19 cellular contexts compared by ENCODE assay signal in genomic region chr18:12803069-12803936, GRCh38.
A peak's percentile ranks its signal among the peaks of the same experiment; 100 is the strongest.
DNase-seq lines count a peak whose midpoint lies in the region; ATAC-seq, FAIRE-seq and TF ChIP-seq lines count a peak whose summit lies in the region.
"Had no signal": no experiment of that assay in that cellular context is flagged by ENCODE, and none has a peak within 500 bp of the region (broad histone marks: within the 10 kb centered on the region; RNA-seq: fewer than 3 reads in every experiment).

No MANE protein-coding gene starts in this region.

- no peaks in the 10 kb centered on the region for H3K9me3 Mint-ChIP-seq in central memory CD8-positive, alpha-beta T cell
- H3K9me3 Mint-ChIP-seq: effector memory CD8-positive, alpha-beta T cell; IgD-negative memory B cell had no signal

- no peak overlapping the region for H3K4me3 Mint-ChIP-seq in central memory CD8-positive, alpha-beta T cell
- H3K4me3 Mint-ChIP-seq: effector memory CD8-positive, alpha-beta T cell had no signal

- no peaks in the 10 kb centered on the region for H3F3A ChIP-seq in GM23248 (ENCODE audit: insufficient read depth)

- H3K9me3 ChIP-seq in GM23248 (ENCODE audit: low read depth), result no peaks in the 10 kb centered on the region
- H3K9me3 ChIP-seq: neutrophil, sigmoid colon, uterus had no signal

- no peak overlapping the region for H3K4me2 ChIP-seq in GM23248 (ENCODE audit: unreplicated experiment)

- no peak overlapping the region for H2AFZ ChIP-seq in GM23248

- no peaks in the 10 kb centered on the region for H3K9me2 ChIP-seq in GM23248 (ENCODE audit: insufficient read depth)

- peaks cover 30% of the 10 kb centered on the region for H3K36me3 Mint-ChIP-seq in central memory CD8-positive, alpha-beta T cell (ENCODE audit: insufficient read depth)

- in situ Hi-C loops in GM23248 (cut with MboI), result no loop called here

- H3K27me3 Mint-ChIP-seq in central memory CD8-positive, alpha-beta T cell, result no peaks in the 10 kb centered on the region
- H3K27me3 Mint-ChIP-seq: effector memory CD8-positive, alpha-beta T cell; IgD-negative memory B cell had no signal

- DNase-seq in GM12892 (ENCODE audit: insufficient read length), result no peak
- peak; percentile 28 for DNase-seq in Jurkat, Clone E6-1 (ENCODE audit: low read depth, low spot score)
- no peak for DNase-seq in central memory CD8-positive, alpha-beta T cell (ENCODE audit: low spot score in 2 of 2)
- DNase-seq in amniotic stem cell (lab: John Stamatoyannopoulos, UW), result no peak
- no peak for DNase-seq in GM23248
- no peak for DNase-seq in stimulated activated naive CD4-positive, alpha-beta T cell (lab: John Stamatoyannopoulos, UW)
- DNase-seq in ecto neural progenitor cell (ENCODE audit: low spot score), result no peak
- DNase-seq: activated CD4-positive, alpha-beta T cell treated with anti-CD3 and anti-CD28 coated beads, Interleukin-2, amount 50 U/mL, for 4 hours; effector memory CD8-positive, alpha-beta T cell; foreskin fibroblast; NCI-H1694 treated with DMSO at 0.1 percent for 48 hours; SHP77; sigmoid colon; stimulated activated CD4-positive, alpha-beta T cell treated with anti-CD3 and anti-CD28 coated beads, Interleukin-4, amount 100 ng/mL, for 24 hours; uterus had no signal

- no peak overlapping the region for H3K9ac ChIP-seq in GM23248

- H3K27ac Mint-ChIP-seq in central memory CD8-positive, alpha-beta T cell (ENCODE audit: low read depth), result peak overlapping the region; percentile 20

- H4K20me1 ChIP-seq in GM23248 (ENCODE audit: insufficient read depth), result no peaks in the 10 kb centered on the region

- H3K4me3 ChIP-seq in Jurkat, Clone E6-1 (ENCODE audit: low read length), result no peak overlapping the region
- no peak overlapping the region for H3K4me3 ChIP-seq in GM23248
- H3K4me3 ChIP-seq: breast epithelium, sigmoid colon, uterus had no signal

- peak; percentile 53 for ATAC-seq in GM19455 (IDR thresholded peaks at IDR 0.05; ENCODE audit: unreplicated experiment)
- no peak for ATAC-seq in central memory CD8-positive, alpha-beta T cell (replicated peaks; ENCODE audit: extremely low read depth, poor library complexity, severe bottlenecking)
- ATAC-seq: effector memory CD8-positive, alpha-beta T cell had no signal

- H3K27me3 ChIP-seq in GM23248 (replicated peaks; ENCODE audit: insufficient read depth), result no peaks in the 10 kb centered on the region
- H3K27me3 ChIP-seq: breast epithelium, neutrophil, sigmoid colon, uterus had no signal

- WGBS in GM23248 (ENCODE audit: low coverage in 1 of 2, low lambda C conversion rate in 2 of 2, missing lambda C conversion rate in 2 of 2), 2 experiments, result 92 to 100% methylated on average over 1 of the region's 1 CpG

- no peaks in the 10 kb centered on the region for H3K4me1 ChIP-seq in GM23248 (ENCODE audit: insufficient read depth)
- H3K4me1 ChIP-seq: breast epithelium, sigmoid colon, uterus had no signal

- peaks cover 32% of the 10 kb centered on the region for H3K4me1 Mint-ChIP-seq in central memory CD8-positive, alpha-beta T cell

- H3K36me3 ChIP-seq in GM23248 (ENCODE audit: low read depth), result peaks cover 3% of the 10 kb centered on the region; the same call in 1 of the 2 replicates
- H3K36me3 ChIP-seq: breast epithelium, uterus had no signal

- peaks cover 27% of the 10 kb centered on the region; the same call in 1 of the 2 replicates for H3K79me2 ChIP-seq in GM23248 (ENCODE audit: insufficient read depth)

- no peak overlapping the region for H3K27ac ChIP-seq in GM23248
- H3K27ac ChIP-seq: breast epithelium, neutrophil, sigmoid colon, uterus had no signal

- peak; percentile 71 for FAIRE-seq in GM12892 (lab: Jason Lieb, UNC)

- no peak for TF ChIP-seq POLR2A in GM12892 (IDR thresholded peaks at IDR 0.05; ENCODE audit: low read depth, low read length)
